In the genomic region with DNA sequence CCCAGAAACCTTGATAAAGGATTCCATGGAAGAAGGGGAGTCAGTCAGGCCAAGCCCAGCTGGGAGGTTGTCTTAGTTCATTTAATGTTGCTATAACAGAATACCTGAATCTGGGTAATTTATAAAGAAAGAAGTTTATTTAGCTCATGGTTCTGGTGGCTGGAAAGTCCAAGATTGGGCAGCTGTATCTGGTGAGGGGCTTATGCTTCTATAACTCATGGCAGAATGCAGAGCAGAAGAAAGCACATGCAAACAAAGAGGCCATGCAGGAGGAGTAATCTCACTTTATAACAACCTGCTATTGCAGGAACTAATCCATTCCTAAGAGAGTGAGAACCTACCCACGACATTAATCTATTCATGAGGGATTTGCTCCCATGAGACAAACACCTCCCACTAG, we compare ENCODE assay signal across 2 cellular contexts.
TF ChIP-seq lines count a peak whose summit lies in the region.

No MANE protein-coding gene starts in this region.

TF ChIP-seq in HepG2, 621 proteins besides CTCF, POLR2A, EP300 and RAD21:
- TF ChIP-seq WIZ (CRISPR knock-in tag; IDR thresholded peaks at IDR 0.05) (no peak), ZNF564 (CRISPR knock-in tag; IDR thresholded peaks at IDR 0.05) (peak; percentile 92; the same call in 1 of the 2 replicates)

TF ChIP-seq in GM12878, 131 proteins besides CTCF, POLR2A, EP300 and RAD21:
- TF ChIP-seq NFYA (IDR thresholded peaks at IDR 0.05; ENCODE audit: borderline replicate concordance, low read depth, low read length) (no peak), NBN (IDR thresholded peaks at IDR 0.05) (no peak), MEF2B (IDR thresholded peaks at IDR 0.05; ENCODE audit: partially characterized antibody, poor library complexity, severe bottlenecking) (peak; percentile 52)
